ENCODE assay signal across 8 cellular contexts in the genomic region with DNA sequence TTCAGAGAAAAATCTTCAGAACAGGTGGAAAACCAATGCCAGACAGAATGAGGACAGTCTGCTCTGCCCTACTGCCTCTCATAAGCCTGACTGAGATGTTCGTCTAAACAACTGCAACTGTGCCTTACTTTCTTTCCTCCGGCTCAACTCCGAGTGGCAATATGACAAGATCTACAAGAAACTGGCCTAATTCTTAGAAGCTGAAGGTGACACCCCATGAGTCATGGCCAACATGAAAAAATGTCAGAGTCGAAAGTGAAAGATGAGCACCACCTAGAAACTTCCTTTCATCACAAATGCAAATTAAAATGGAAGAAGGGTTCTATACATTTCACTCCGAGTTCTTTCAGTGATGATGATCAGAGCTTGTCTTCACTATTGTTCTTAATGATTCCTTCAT.
A peak's percentile ranks its signal among the peaks of the same experiment; 100 is the strongest.
DNase-seq lines count a peak whose midpoint lies in the region; ATAC-seq lines count a peak whose summit lies in the region.

No MANE protein-coding gene starts in this region.

- peak overlapping the region; percentile 44; the same call in 1 of the 2 replicates for H3K4me3 ChIP-seq in GM08714 (ENCODE audit: low read length)

- peak; percentile 86 for ATAC-seq in GM21825 (IDR thresholded peaks at IDR 0.05; ENCODE audit: unreplicated experiment)

- peak; percentile 60 to 85 for DNase-seq in NOMO-1 (lab: John Stamatoyannopoulos, UW; ENCODE audit: unreplicated experiment in 2 of 2)
- peak; percentile 62 for DNase-seq in activated naive CD4-positive, alpha-beta T cell treated with anti-CD3 and anti-CD28 coated beads, Interleukin-2, amount 50 U/mL, for 16 hours
- peak; percentile 39 for DNase-seq in stimulated activated CD4-positive, alpha-beta T cell treated with anti-CD3 and anti-CD28 coated beads, Interleukin-4, amount 100 ng/mL, for 1 hour
- no peak for DNase-seq in D341Med (ENCODE audit: low spot score)
- no peak for DNase-seq in NCI-H774 (lab: John Stamatoyannopoulos, UW)
- no peak for DNase-seq in HCEC 1CT

Comparison
In these comparisons a context has a peak if more than half of its experiments do, and no peak if none do; other contexts are left out.
1. DNase-seq: peak in NOMO-1 (2 of 2), activated naive CD4-positive, alpha-beta T cell treated with anti-CD3 and anti-CD28 coated beads, Interleukin-2, amount 50 U/mL, for 16 hours (single experiment) and stimulated activated CD4-positive, alpha-beta T cell treated with anti-CD3 and anti-CD28 coated beads, Interleukin-4, amount 100 ng/mL, for 1 hour (single experiment); none in D341Med (single experiment), NCI-H774 (single experiment) and HCEC 1CT (single experiment).